Comparison of ENCODE assay signal across 8 cellular contexts in the genomic region with DNA sequence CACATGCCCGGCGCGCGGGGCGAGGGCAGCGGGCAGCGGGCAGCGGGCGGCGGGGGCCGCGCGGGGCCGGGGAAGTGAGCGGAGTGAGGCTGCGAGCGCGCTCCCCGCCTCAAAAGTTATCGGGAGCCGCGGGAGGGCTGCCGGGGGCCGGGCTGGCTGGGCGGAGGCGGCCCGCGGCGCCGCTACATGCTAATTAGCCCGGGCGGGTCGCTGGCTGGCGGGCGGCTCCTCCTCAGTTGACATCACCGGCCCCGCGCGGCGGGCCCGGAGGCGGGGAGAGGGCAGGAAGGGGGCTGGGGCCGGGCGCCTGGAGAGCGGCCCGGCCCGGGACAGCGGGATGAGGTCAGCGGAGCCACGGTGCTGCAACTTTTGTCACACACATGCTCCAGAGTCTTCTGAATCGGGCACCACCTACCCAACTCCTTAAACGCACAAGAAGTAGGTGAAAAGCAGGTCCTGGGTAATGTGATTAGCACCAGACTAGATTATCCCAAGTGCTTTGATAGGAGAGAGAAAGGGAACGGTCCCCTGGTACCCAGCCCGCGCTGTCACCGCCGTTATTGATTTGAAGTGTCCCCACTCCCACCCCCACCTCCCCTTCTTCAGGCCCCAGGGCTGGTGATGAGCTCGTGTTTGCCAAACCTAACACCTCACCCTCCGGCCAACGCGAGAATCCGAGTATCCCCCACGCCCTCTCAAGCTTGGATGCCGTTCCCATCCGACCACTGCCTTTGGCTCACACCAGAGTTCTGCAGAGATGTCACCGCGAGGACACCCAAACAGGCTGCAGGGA. TPM values are rescaled to one million over a fixed set of nuclear protein-coding genes. Genes with fewer than 3 reads are reported as not detected.
DNase-seq lines count a peak whose midpoint lies in the region; ATAC-seq and TF ChIP-seq lines count a peak whose summit lies in the region.

A gene with protein sequence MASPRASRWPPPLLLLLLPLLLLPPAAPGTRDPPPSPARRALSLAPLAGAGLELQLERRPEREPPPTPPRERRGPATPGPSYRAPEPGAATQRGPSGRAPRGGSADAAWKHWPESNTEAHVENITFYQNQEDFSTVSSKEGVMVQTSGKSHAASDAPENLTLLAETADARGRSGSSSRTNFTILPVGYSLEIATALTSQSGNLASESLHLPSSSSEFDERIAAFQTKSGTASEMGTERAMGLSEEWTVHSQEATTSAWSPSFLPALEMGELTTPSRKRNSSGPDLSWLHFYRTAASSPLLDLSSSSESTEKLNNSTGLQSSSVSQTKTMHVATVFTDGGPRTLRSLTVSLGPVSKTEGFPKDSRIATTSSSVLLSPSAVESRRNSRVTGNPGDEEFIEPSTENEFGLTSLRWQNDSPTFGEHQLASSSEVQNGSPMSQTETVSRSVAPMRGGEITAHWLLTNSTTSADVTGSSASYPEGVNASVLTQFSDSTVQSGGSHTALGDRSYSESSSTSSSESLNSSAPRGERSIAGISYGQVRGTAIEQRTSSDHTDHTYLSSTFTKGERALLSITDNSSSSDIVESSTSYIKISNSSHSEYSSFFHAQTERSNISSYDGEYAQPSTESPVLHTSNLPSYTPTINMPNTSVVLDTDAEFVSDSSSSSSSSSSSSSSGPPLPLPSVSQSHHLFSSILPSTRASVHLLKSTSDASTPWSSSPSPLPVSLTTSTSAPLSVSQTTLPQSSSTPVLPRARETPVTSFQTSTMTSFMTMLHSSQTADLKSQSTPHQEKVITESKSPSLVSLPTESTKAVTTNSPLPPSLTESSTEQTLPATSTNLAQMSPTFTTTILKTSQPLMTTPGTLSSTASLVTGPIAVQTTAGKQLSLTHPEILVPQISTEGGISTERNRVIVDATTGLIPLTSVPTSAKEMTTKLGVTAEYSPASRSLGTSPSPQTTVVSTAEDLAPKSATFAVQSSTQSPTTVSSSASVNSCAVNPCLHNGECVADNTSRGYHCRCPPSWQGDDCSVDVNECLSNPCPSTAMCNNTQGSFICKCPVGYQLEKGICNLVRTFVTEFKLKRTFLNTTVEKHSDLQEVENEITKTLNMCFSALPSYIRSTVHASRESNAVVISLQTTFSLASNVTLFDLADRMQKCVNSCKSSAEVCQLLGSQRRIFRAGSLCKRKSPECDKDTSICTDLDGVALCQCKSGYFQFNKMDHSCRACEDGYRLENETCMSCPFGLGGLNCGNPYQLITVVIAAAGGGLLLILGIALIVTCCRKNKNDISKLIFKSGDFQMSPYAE (N-terminal part only) (minus strand): TSS at position 85 of the 793 bp plus-strand sequence. CDS start 107 bp downstream, outside the sequence.

- CTCF ChIA-PET in PC-3 (lab: Charles Lee), result interaction anchor here (0.6 kb wide), 2 partner anchors 51 to 413 kb away, joined by 4 to 7 read pairs; no protein-coding TSS in a partner anchor

- H3K4me1 Mint-ChIP-seq in activated T-helper 17 cell treated with anti-CD3 and anti-CD28 coated beads, Interleukin-2, amount 50 U/mL, for 72 hours, result peaks cover 31% of the 10 kb centered on the region
- H3K4me1 Mint-ChIP-seq in nephron, result peaks cover 50% of the 10 kb centered on the region

- no peaks in the 10 kb centered on the region for H3K27me3 ChIP-seq in ACC112 (ENCODE audit: insufficient read depth, low read length)
- no peaks in the 10 kb centered on the region for H3K27me3 ChIP-seq in PC-3 (ENCODE audit: low read length)

- DNase-seq in PC-3 (peak; percentile 59), fibroblast of mammary gland (ENCODE audit: low read depth) (peak; percentile 77)
- DNase-seq in stimulated activated naive CD8-positive, alpha-beta T cell treated with anti-CD3 and anti-CD28 coated beads, Interleukin-15, Interleukin-2, amounts not matched to agents 100 U/mL and 50 U/mL, for 24 hours, result peak; percentile 82

- peaks cover 3% of the 10 kb centered on the region for H3F3A ChIP-seq in PC-3 (ENCODE audit: low read length, unreplicated experiment)

- H3K36me3 ChIP-seq in ACC112 (ENCODE audit: insufficient read depth, low read length), result no peaks in the 10 kb centered on the region
- H3K36me3 ChIP-seq in PC-3 (ENCODE audit: low read depth, low read length), result no peaks in the 10 kb centered on the region

- H3K4me3 ChIP-seq in ACC112 (ENCODE audit: low read depth, low read length), result peak within 1 kb of the TSS; percentile 94
- H3K4me3 ChIP-seq in PC-3 (ENCODE audit: low read length), result peak within 1 kb of the TSS; percentile 83
- H3K4me3 ChIP-seq in fibroblast of mammary gland (ENCODE audit: control insufficient read depth, low read depth, low read length), result peak within 1 kb of the TSS; percentile 91

- H4K20me1 ChIP-seq in PC-3 (ENCODE audit: low read length), result no peaks in the 10 kb centered on the region

- no TSS peak for BruUV-seq in PC-3 (replicated peaks; lab: Mats Ljungman, UMichigan)

- peaks cover 35% of the 10 kb centered on the region for H3K79me2 ChIP-seq in ACC112 (ENCODE audit: control insufficient read depth, insufficient read depth, low read length, unreplicated experiment)
- 0 out of 2 replicates have a peak, but pooled peaks cover 4% of the 10 kb centered on the region for H3K79me2 ChIP-seq in PC-3 (ENCODE audit: low read length)

- H3K27ac ChIP-seq in ACC112 (ENCODE audit: low read depth, low read length) (peak within 1 kb of the TSS; percentile 98), PC-3 (ENCODE audit: low read length) (no peak within 1 kb of the TSS)

- intact Hi-C loops in PC-3 (cut with micrococcal nuclease), result loop anchor here (2.0 to 10.0 kb wide), 4 partner anchors 96 to 379 kb away; a partner anchor contains a TSS

- TF ChIP-seq CTCF in PC-3 (conservative IDR thresholded peaks at IDR 0.05; ENCODE audit: low read depth, low read length) (no peak), fibroblast of mammary gland (conservative IDR thresholded peaks at IDR 0.05; ENCODE audit: control insufficient read depth, insufficient read depth, low read depth, low read length) (no peak), nephron (IDR thresholded peaks at IDR 0.05; ENCODE audit: unreplicated experiment in 3 of 3) (no peak)

- peak within 1 kb of the TSS; percentile 72 for H3K27ac Mint-ChIP-seq in activated T-helper 17 cell treated with anti-CD3 and anti-CD28 coated beads, Interleukin-2, amount 50 U/mL, for 72 hours
- H3K27ac Mint-ChIP-seq in nephron, result peak within 1 kb of the TSS; percentile 65 to 87 (median 87)

- peak within 1 kb of the TSS; percentile 85 for H3K4me3 Mint-ChIP-seq in activated T-helper 17 cell treated with anti-CD3 and anti-CD28 coated beads, Interleukin-2, amount 50 U/mL, for 72 hours
- peak within 1 kb of the TSS; percentile 85 to 95 (median 88) for H3K4me3 Mint-ChIP-seq in nephron

- H3K36me3 Mint-ChIP-seq in activated T-helper 17 cell treated with anti-CD3 and anti-CD28 coated beads, Interleukin-2, amount 50 U/mL, for 72 hours (ENCODE audit: low read depth), result no peaks in the 10 kb centered on the region
- H3K36me3 Mint-ChIP-seq in nephron (ENCODE audit: low read depth), result no peaks in the 10 kb centered on the region

- peak within 1 kb of the TSS; percentile 98 for H3K4me2 ChIP-seq in PC-3 (ENCODE audit: low read length)

- peaks cover 14% of the 10 kb centered on the region for H3K27me3 Mint-ChIP-seq in activated T-helper 17 cell treated with anti-CD3 and anti-CD28 coated beads, Interleukin-2, amount 50 U/mL, for 72 hours
- H3K27me3 Mint-ChIP-seq in nephron (ENCODE audit: low read depth), result peaks cover 15% of the 10 kb centered on the region

- no peaks in the 10 kb centered on the region for H3K9me2 ChIP-seq in PC-3 (replicated peaks; ENCODE audit: low read length)

- peak within 1 kb of the TSS; percentile 17; the same call in 1 of the 2 replicates for H3K9ac ChIP-seq in PC-3 (ENCODE audit: low read length)

- POLR2A ChIA-PET in PC-3 (lab: Charles Lee; ENCODE audit: unreplicated experiment), result interaction anchor here (0.5 kb wide), 1 partner anchor 26 kb away, joined by 3 read pairs; no protein-coding TSS in a partner anchor

- no peaks in the 10 kb centered on the region for H3K9me3 Mint-ChIP-seq in activated T-helper 17 cell treated with anti-CD3 and anti-CD28 coated beads, Interleukin-2, amount 50 U/mL, for 72 hours
- no peaks in the 10 kb centered on the region for H3K9me3 Mint-ChIP-seq in nephron

- peak; percentile 46 for ATAC-seq in GM18861 (IDR thresholded peaks at IDR 0.05; ENCODE audit: unreplicated experiment)
- peak; percentile 57 for ATAC-seq in HG03139 (IDR thresholded peaks at IDR 0.05; ENCODE audit: unreplicated experiment)
- ATAC-seq in PC-3, result peak; percentile 35
- ATAC-seq in activated T-helper 17 cell treated with anti-CD3 and anti-CD28 coated beads, Interleukin-2, amount 50 U/mL, for 72 hours (replicated peaks), result peak; percentile 73
- peak; percentile 79 for ATAC-seq in stimulated activated naive CD8-positive, alpha-beta T cell treated with anti-CD3 and anti-CD28 coated beads, Interleukin-15, Interleukin-2, amounts not matched to agents 100 U/mL and 50 U/mL, for 24 hours

- peak within 1 kb of the TSS; percentile 43 for H2AFZ ChIP-seq in ACC112 (ENCODE audit: low read length, unreplicated experiment)
- H2AFZ ChIP-seq in PC-3 (ENCODE audit: low read length), result peak within 1 kb of the TSS; percentile 76

- H3K9me3 ChIP-seq in PC-3 (ENCODE audit: low read length), result no peaks in the 10 kb centered on the region

- H3K4me1 ChIP-seq in ACC112 (ENCODE audit: control insufficient read depth, insufficient read depth, low read length, unreplicated experiment), result peaks cover 51% of the 10 kb centered on the region
- H3K4me1 ChIP-seq in PC-3 (ENCODE audit: insufficient read depth, low read length), result peaks cover 62% of the 10 kb centered on the region

RNA-seq across cellular contexts. Expression of the gene that starts here (rescaled TPM):
- total RNA-seq in PC-3 (2014; rRNA removed), result 1.2 and 3.2 TPM in 2 replicates
- 1 to 10 TPM; 4.6 to 5.5 TPM for total RNA-seq in activated T-helper 17 cell treated with anti-CD3 and anti-CD28 coated beads, Interleukin-2, amount 50 U/mL, for 72 hours
